8 cellular contexts compared by ENCODE assay signal in genomic region chr6:163355471-163355991, GRCh38. TPM values are rescaled to one million over a fixed set of nuclear protein-coding genes. Genes with fewer than 3 reads are reported as not detected.
DNase-seq lines count a peak whose midpoint lies in the region; ATAC-seq and TF ChIP-seq lines count a peak whose summit lies in the region.

No MANE protein-coding gene starts in this region.

- ATAC-seq in GM18868 (IDR thresholded peaks at IDR 0.05; ENCODE audit: unreplicated experiment) (peak; percentile 43), HG03571 (IDR thresholded peaks at IDR 0.05; ENCODE audit: unreplicated experiment) (peak; percentile 31), GM19397 (IDR thresholded peaks at IDR 0.05; ENCODE audit: unreplicated experiment) (no peak), GM19035 (IDR thresholded peaks at IDR 0.05; ENCODE audit: unreplicated experiment) (no peak)
- ATAC-seq in central memory CD8-positive, alpha-beta T cell (replicated peaks; ENCODE audit: extremely low read depth, poor library complexity, severe bottlenecking): no peak

- peak overlapping the region; percentile 38 for H3K27ac Mint-ChIP-seq in central memory CD8-positive, alpha-beta T cell (ENCODE audit: low read depth)
- H3K27ac Mint-ChIP-seq in mesothelial cell of epicardium: peak overlapping the region; percentile 4

- no peaks in the 10 kb centered on the region for H3K4me1 Mint-ChIP-seq in central memory CD8-positive, alpha-beta T cell
- peaks cover 26% of the 10 kb centered on the region for H3K4me1 Mint-ChIP-seq in mesothelial cell of epicardium

- no peak for TF ChIP-seq CTCF in mesothelial cell of epicardium (IDR thresholded peaks at IDR 0.05; ENCODE audit: unreplicated experiment)

- H3K4me3 Mint-ChIP-seq in central memory CD8-positive, alpha-beta T cell: no peak overlapping the region
- H3K4me3 Mint-ChIP-seq in mesothelial cell of epicardium: no peak overlapping the region

- DNase-seq in central memory CD8-positive, alpha-beta T cell (ENCODE audit: low spot score in 2 of 2): no peak
- DNase-seq in mesothelial cell of epicardium (ENCODE audit: low spot score in 2 of 2, unreplicated experiment in 2 of 2) (no peak), T-helper 1 cell (no peak)
- DNase-seq in activated CD4-positive, alpha-beta T cell treated with anti-CD3 and anti-CD28 coated beads for 48 hours: no peak

- H3K36me3 Mint-ChIP-seq in central memory CD8-positive, alpha-beta T cell (ENCODE audit: insufficient read depth): no peaks in the 10 kb centered on the region
- H3K36me3 Mint-ChIP-seq in mesothelial cell of epicardium: no peaks in the 10 kb centered on the region

- peaks cover 9% of the 10 kb centered on the region for H3K27me3 Mint-ChIP-seq in central memory CD8-positive, alpha-beta T cell
- H3K27me3 Mint-ChIP-seq in mesothelial cell of epicardium (ENCODE audit: low read depth): no peaks in the 10 kb centered on the region

- H3K9me3 Mint-ChIP-seq in central memory CD8-positive, alpha-beta T cell: no peaks in the 10 kb centered on the region
- no peaks in the 10 kb centered on the region for H3K9me3 Mint-ChIP-seq in mesothelial cell of epicardium

RNA-seq across cellular contexts. Expression of gene QKI, which starts 59.0 kb away (rescaled TPM):
- total RNA-seq in mesothelial cell of epicardium: 129 to 138 TPM (median 133 TPM) in 3 replicates

Comparison
In these comparisons a context has a peak if more than half of its experiments do, and no peak if none do; other contexts are left out.
1. ATAC-seq: peak in GM18868 (single experiment) and HG03571 (single experiment); none in central memory CD8-positive, alpha-beta T cell (single experiment), GM19397 (single experiment) and GM19035 (single experiment).